ENCODE assay signal across 9 cellular contexts in the genomic region with DNA sequence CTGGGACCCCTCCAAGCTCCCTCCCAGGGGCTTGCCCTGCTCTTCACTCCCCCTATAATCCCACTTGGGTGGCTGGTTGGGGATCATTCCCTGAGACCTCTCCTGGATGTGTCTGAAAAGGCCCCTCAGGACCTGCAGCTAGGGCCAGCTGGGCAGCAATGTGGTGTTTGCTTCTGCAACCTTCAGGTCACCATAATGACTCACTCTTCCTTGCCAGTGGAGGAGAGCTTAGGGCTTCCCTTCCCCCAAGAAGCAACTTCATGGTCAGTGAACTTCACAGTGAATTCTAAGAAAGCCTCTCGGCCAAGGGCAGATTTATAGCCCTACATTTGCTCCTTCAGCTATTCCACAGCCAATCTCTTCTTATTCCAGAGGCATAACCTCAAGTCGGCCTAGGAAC. TPM values are rescaled to one million over a fixed set of nuclear protein-coding genes. Genes with fewer than 3 reads are reported as not detected.
DNase-seq lines count a peak whose midpoint lies in the region; ATAC-seq and TF ChIP-seq lines count a peak whose summit lies in the region.
"Had no signal": no experiment of that assay in that cellular context is flagged by ENCODE, and none has a peak within 500 bp of the region (broad histone marks: within the 10 kb centered on the region; RNA-seq: fewer than 3 reads in every experiment).

No MANE protein-coding gene starts in this region.

- peak; percentile 61 for DNase-seq in EL
- DNase-seq in MV-4-11 (lab: John Stamatoyannopoulos, UW), result peak; percentile 66
- DNase-seq in amniotic epithelial cell (ENCODE audit: low read depth), result peak; percentile 80
- DNase-seq in naive thymus-derived CD4-positive, alpha-beta T cell, result no peak
- DNase-seq in NAMALWA (ENCODE audit: low spot score), result no peak
- DNase-seq: midbrain, NCI-H526 had no signal

- peak overlapping the region; percentile 59 for H3K27ac ChIP-seq in naive thymus-derived CD4-positive, alpha-beta T cell (ENCODE audit: low read depth, low read length)
- H3K27ac ChIP-seq in gastroesophageal sphincter, result no peak overlapping the region

- no peaks in the 10 kb centered on the region for H3K36me3 ChIP-seq in naive thymus-derived CD4-positive, alpha-beta T cell (ENCODE audit: control insufficient read depth in 2 of 3, insufficient read depth in 3 of 3, low read length in 3 of 3)
- no peaks in the 10 kb centered on the region for H3K36me3 ChIP-seq in gastroesophageal sphincter

- 90 to 92% methylated on average over 2 of the region's 2 CpGs for WGBS in gastroesophageal sphincter (ENCODE audit: low coverage in 1 of 2), 2 donors

- CTCF ChIA-PET in naive thymus-derived CD4-positive, alpha-beta T cell (lab: Charles Lee), result no interaction called here

- H3K9me3 ChIP-seq in naive thymus-derived CD4-positive, alpha-beta T cell (ENCODE audit: control insufficient read depth in 2 of 3, low read length in 3 of 3), result no peaks in the 10 kb centered on the region
- no peaks in the 10 kb centered on the region for H3K9me3 ChIP-seq in gastroesophageal sphincter

- H3K4me1 Mint-ChIP-seq in naive thymus-derived CD4-positive, alpha-beta T cell, result peaks cover 40 to 79% (median 63%) of the 10 kb centered on the region in 7 donors

- H3K4me1 ChIP-seq in naive thymus-derived CD4-positive, alpha-beta T cell (ENCODE audit: control insufficient read depth in 2 of 2, insufficient read depth in 2 of 2, low read length in 2 of 2), result peaks cover 26 to 45% of the 10 kb centered on the region in 2 donors
- H3K4me1 ChIP-seq in gastroesophageal sphincter, result no peaks in the 10 kb centered on the region

- TF ChIP-seq CTCF in gastroesophageal sphincter (IDR thresholded peaks at IDR 0.05), result no peak

- peaks cover 0 to 8% (median 0%) of the 10 kb centered on the region in 11 donors for H3K9me3 Mint-ChIP-seq in naive thymus-derived CD4-positive, alpha-beta T cell

- H3K27me3 Mint-ChIP-seq in naive thymus-derived CD4-positive, alpha-beta T cell, result no peaks in the 10 kb centered on the region

- intact Hi-C loops in naive thymus-derived CD4-positive, alpha-beta T cell (cut with micrococcal nuclease), result loop anchor here (1.0 to 5.0 kb wide), 3 partner anchors 45 to 114 kb away; a partner anchor contains a TSS

- POLR2A ChIA-PET in naive thymus-derived CD4-positive, alpha-beta T cell (lab: Charles Lee), result interaction anchor here (1.0 to 1.4 kb wide), 5 partner anchors 21 to 580 kb away, joined by 3 to 4 read pairs (median 3); no protein-coding TSS in a partner anchor

- H3K4me3 ChIP-seq in naive thymus-derived CD4-positive, alpha-beta T cell (ENCODE audit: low read length), result peak overlapping the region; percentile 59
- no peak overlapping the region for H3K4me3 ChIP-seq in gastroesophageal sphincter

- TF ChIP-seq EP300 in gastroesophageal sphincter (IDR thresholded peaks at IDR 0.05), result no peak

- H3K36me3 Mint-ChIP-seq in naive thymus-derived CD4-positive, alpha-beta T cell, result peaks cover 0 to 21% (median 0%) of the 10 kb centered on the region in 5 donors

- H3K4me3 Mint-ChIP-seq in naive thymus-derived CD4-positive, alpha-beta T cell, result peak overlapping the region; percentile 51 to 93 (median 86)

- no peak for TF ChIP-seq POLR2A in gastroesophageal sphincter (IDR thresholded peaks at IDR 0.05)

- H3K27ac Mint-ChIP-seq in naive thymus-derived CD4-positive, alpha-beta T cell, result peak overlapping the region; percentile 38 to 94 (median 82)

- no peak for ATAC-seq in naive thymus-derived CD4-positive, alpha-beta T cell
- ATAC-seq in GM19395 (IDR thresholded peaks at IDR 0.05; ENCODE audit: unreplicated experiment) (no peak), gastroesophageal sphincter (no peak)

- H3K27me3 ChIP-seq in naive thymus-derived CD4-positive, alpha-beta T cell (ENCODE audit: control insufficient read depth in 2 of 2, insufficient read depth in 2 of 2, low read length in 2 of 2), result no peaks in the 10 kb centered on the region
- H3K27me3 ChIP-seq in gastroesophageal sphincter, result no peaks in the 10 kb centered on the region

RNA-seq across cellular contexts. Expression of a gene that starts 45.1 kb away (rescaled TPM):
- total RNA-seq in naive thymus-derived CD4-positive, alpha-beta T cell, result 10 to 100 TPM in 4 of 5 experiments, 1 to 10 TPM in 1; 9.1 to 57.0 (median 40.7) TPM
- polyA plus RNA-seq in naive thymus-derived CD4-positive, alpha-beta T cell, result 10 to 100 TPM in 1 of 2 donors, 1 to 10 TPM in 1; 8.8 to 21.7 TPM
- 10 to 100 TPM; 31.1 to 74.6 (median 34.7) TPM for total RNA-seq in gastroesophageal sphincter

Comparison
In these comparisons a context has a peak if more than half of its experiments do, and no peak if none do; other contexts are left out.
1. DNase-seq: peak in EL (single experiment), MV-4-11 (single experiment) and amniotic epithelial cell (single experiment); none in naive thymus-derived CD4-positive, alpha-beta T cell (0 of 9) and NAMALWA (single experiment).